Comparison of ENCODE assay signal across 23 cellular contexts in the genomic region with DNA sequence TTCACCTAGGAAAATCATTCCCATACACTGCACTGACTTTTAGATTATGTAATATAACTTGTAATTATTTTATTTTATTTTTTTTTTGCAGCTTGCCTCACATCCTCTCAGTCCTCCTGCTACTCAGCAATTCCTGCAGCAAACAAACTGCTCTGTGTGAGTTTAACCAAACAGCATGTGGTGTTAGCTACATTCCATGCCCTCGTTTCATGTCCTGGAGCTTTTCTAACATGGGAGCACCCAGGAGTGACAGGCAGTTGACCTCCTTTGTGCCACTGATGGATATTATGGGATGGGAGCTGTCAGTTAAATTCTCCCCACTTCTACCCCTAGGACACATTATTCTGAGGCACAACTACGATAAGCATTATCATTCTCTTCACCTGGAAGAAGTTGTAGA. TPM values are rescaled to one million over a fixed set of nuclear protein-coding genes. Genes with fewer than 3 reads are reported as not detected.
DNase-seq lines count a peak whose midpoint lies in the region; TF ChIP-seq lines count a peak whose summit lies in the region.
"Had no signal": no experiment of that assay in that cellular context is flagged by ENCODE, and none has a peak within 500 bp of the region (broad histone marks: within the 10 kb centered on the region; RNA-seq: fewer than 3 reads in every experiment).

No MANE protein-coding gene starts in this region.

- no peak overlapping the region for H3K4me3 ChIP-seq in foreskin fibroblast (ENCODE audit: low read depth in 1 of 2, low read length in 2 of 2)
- H3K4me3 ChIP-seq in SJCRH30: no peak overlapping the region

- no peaks in the 10 kb centered on the region for H3K27me3 ChIP-seq in SJCRH30
- H3K27me3 ChIP-seq: BE2C, Peyer's patch had no signal

- no peak for TF ChIP-seq CTCF in VCaP (conservative IDR thresholded peaks at IDR 0.05)
- no peak for TF ChIP-seq CTCF in foreskin fibroblast (IDR thresholded peaks at IDR 0.05; ENCODE audit: low read depth, low read length)

- no peaks in the 10 kb centered on the region for H3K36me3 ChIP-seq in SJCRH30
- H3K36me3 ChIP-seq: BE2C, Peyer's patch had no signal

- peaks cover 7% of the 10 kb centered on the region for H3K4me1 ChIP-seq in SJCRH30
- H3K4me1 ChIP-seq: BE2C had no signal

- H3K27ac ChIP-seq in VCaP (peak overlapping the region; percentile 83), SJCRH30 (no peak overlapping the region)
- H3K27ac ChIP-seq: HL-60 had no signal

- no peaks in the 10 kb centered on the region for H3K9me3 ChIP-seq in SJCRH30 (replicated peaks)
- H3K9me3 ChIP-seq: BE2C, Peyer's patch had no signal

- DNase-seq in EH (ENCODE audit: low read depth) (peak; percentile 48), foreskin fibroblast (peak; percentile 46 to 49), renal cortical epithelial cell (ENCODE audit: low read depth) (peak; percentile 74), SJCRH30 (no peak), NCI-H1048 (lab: John Stamatoyannopoulos, UW) (no peak)
- no peak for DNase-seq in central memory CD4-positive, alpha-beta T cell
- DNase-seq: BE2C, DMS53, EL, GF-D8, H9, HFFc6, KG1, NCI-H1105, NCI-H1694 treated with DMSO at 0.1 percent for 48 hours, NCI-H2081 treated with DMSO at 0.1 percent for 48 hours, NCI-H446, NCI-H526, Peyer's patch had no signal

RNA-seq across cellular contexts. Expression of a gene that starts 24.8 kb away (rescaled TPM):
- 194 and 254 TPM in 2 replicates for total RNA-seq in renal cortical epithelial cell
- total RNA-seq in SJCRH30 (2014; rRNA removed; shearing (Covaris generic)): 0.23 TPM in 1 of 2 replicates, not detected in the other
- total RNA-seq: OCI-LY7 had no signal

RNA-seq across cellular contexts. Expression of a gene that starts 40.9 kb away (rescaled TPM):
- total RNA-seq in renal cortical epithelial cell: 10.8 and 13.5 TPM in 2 replicates
- total RNA-seq in SJCRH30 (2014; rRNA removed; shearing (Covaris generic)): not detected in 2 replicates
- total RNA-seq: H9, HFFc6, HT-29, OCI-LY7, Peyer's patch had no signal

RNA-seq across cellular contexts. Expression of a gene that starts 57.5 kb away (rescaled TPM):
- 139 and 159 TPM in 2 replicates for total RNA-seq in renal cortical epithelial cell
- total RNA-seq in SJCRH30 (2014; rRNA removed; shearing (Covaris generic)): 0.08 TPM in 1 of 2 replicates, not detected in the other
- total RNA-seq: OCI-LY7 had no signal

Comparison
In these comparisons a context has a peak if more than half of its experiments do, and no peak if none do; other contexts are left out.
1. DNase-seq: peak in EH (single experiment), foreskin fibroblast (2 of 2) and renal cortical epithelial cell (single experiment); none in central memory CD4-positive, alpha-beta T cell (single experiment), SJCRH30 (0 of 2) and NCI-H1048 (single experiment).
2. RNA of a gene that starts 24.8 kb away (total RNA-seq): 194 to 254 TPM in renal cortical epithelial cell; 0.23 TPM in SJCRH30; every median in the first group is over 100 times any median in the second.
3. RNA of a gene that starts 40.9 kb away (total RNA-seq): 10.8 to 13.5 TPM in renal cortical epithelial cell; not detected in SJCRH30; every median in the first group is over 10 times any median in the second.
4. RNA of a gene that starts 57.5 kb away (total RNA-seq): 139 to 159 TPM in renal cortical epithelial cell; 0.08 TPM in SJCRH30; every median in the first group is over 100 times any median in the second.